ENCODE assay signal across 8 cellular contexts in the genomic region with DNA sequence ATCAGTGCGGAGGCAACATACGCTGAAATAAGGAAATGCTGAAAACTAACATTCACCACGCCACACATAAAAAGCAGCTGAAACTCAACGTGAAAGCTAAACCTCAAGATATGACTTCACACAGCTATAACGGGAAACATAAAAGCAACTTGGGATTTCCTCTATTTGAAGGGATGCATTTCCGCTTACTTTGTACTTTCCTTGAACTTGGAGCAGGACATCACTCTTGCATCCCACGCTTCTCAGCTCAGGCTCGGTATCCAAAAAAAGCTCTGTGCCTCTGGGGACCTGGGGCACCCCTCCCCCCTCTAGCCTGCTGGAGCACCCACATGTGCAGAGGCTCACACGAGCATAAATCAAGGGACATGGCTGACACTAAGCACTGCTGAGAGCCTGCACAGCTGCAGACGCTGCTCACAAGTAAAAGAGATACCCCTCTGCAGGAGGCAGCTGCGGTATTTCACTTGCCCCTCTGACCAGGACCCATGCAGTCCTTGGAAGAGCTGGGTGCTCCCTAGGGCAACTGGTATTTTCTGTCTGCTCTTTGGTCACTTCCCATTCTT. TPM values are rescaled to one million over a fixed set of nuclear protein-coding genes. Genes with fewer than 3 reads are reported as not detected.
A peak's percentile ranks its signal among the peaks of the same experiment; 100 is the strongest.
DNase-seq lines count a peak whose midpoint lies in the region; ATAC-seq, FAIRE-seq and TF ChIP-seq lines count a peak whose summit lies in the region.

No MANE protein-coding gene starts in this region.

- H4K5ac ChIP-seq in H1 (ENCODE audit: insufficient read length, low read depth, low read length): no peak overlapping the region

- DNase-seq in KBM-7: peak; percentile 64
- DNase-seq in H1 (ENCODE audit: low read depth in 1 of 2, low spot score in 2 of 2): no peak
- peak; percentile 66 for DNase-seq in retina
- DNase-seq in activated CD8-positive, alpha-beta memory T cell treated with anti-CD3 and anti-CD28 coated beads, Interleukin-2, amount 50 U/mL, for 4 hours: no peak
- no peak for DNase-seq in G401 (ENCODE audit: low spot score)
- no peak for DNase-seq in GM03348 (ENCODE audit: low spot score)

- POLR2A ChIA-PET in H1 (lab: Charles Lee; ENCODE audit: partially characterized antibody): no interaction called here

- no peak for TF ChIP-seq CTCF in H1 (IDR thresholded peaks at IDR 0.05; ENCODE audit: control extremely low read depth in 1 of 3, insufficient read depth in 1 of 3, low read depth in 1 of 3, low read length in 3 of 3)

- no peak overlapping the region for H3K14ac ChIP-seq in H1 (ENCODE audit: insufficient read length)

- H2AFZ ChIP-seq in H1 (ENCODE audit: low read length): no peak overlapping the region

- no peaks in the 10 kb centered on the region for H3K27me3 ChIP-seq in H1 (replicated peaks in 1 of 4; ENCODE audit: control insufficient read depth in 3 of 4, extremely low read depth in 1 of 4, insufficient read depth in 3 of 4, low read length in 3 of 4)

- in situ Hi-C loops in KBM-7 (cut with MboI; ENCODE audit: low pct_unique_long_range_greater_than_20kb, low sequenced_read_pairs) (no loop called here), G401 (cut with HindIII; ENCODE audit: low sequenced_read_pairs) (no loop called here)

- no peak overlapping the region for H2BK5ac ChIP-seq in H1 (ENCODE audit: low read depth, low read length)

- no peak overlapping the region for H2BK15ac ChIP-seq in H1 (ENCODE audit: low read length)

- WGBS in H1 (ENCODE audit: extremely low coverage in 1 of 2, insufficient coverage in 1 of 2, insufficient read length in 1 of 2, insufficient replicate concordance in 2 of 2, low coverage in 1 of 2, low lambda C conversion rate in 2 of 2, missing lambda C conversion rate in 1 of 2), 2 experiments: 69% methylated on average over 11 of the region's 11 CpGs; no CpG with 5 or more reads in 1 of the 2 experiments

- FAIRE-seq in H1 (lab: Jason Lieb, UNC): peak; percentile 55

- no peak for TF ChIP-seq EP300 in H1 (IDR thresholded peaks at IDR 0.05; ENCODE audit: borderline replicate concordance in 1 of 2, low read depth in 2 of 2, low read length in 2 of 2)

- H2AK5ac ChIP-seq in H1 (ENCODE audit: low read depth, low read length): no peak overlapping the region

- H3K79me2 ChIP-seq in H1 (ENCODE audit: control insufficient read depth in 1 of 2, insufficient read depth in 2 of 2, low read length in 2 of 2): peaks cover 8 to 85% of the 10 kb centered on the region in 2 experiments

- no peak overlapping the region for H2BK120ac ChIP-seq in H1 (replicated peaks; ENCODE audit: low read depth, low read length)

- CTCF ChIA-PET in H1 (lab: Charles Lee; ENCODE audit: partially characterized antibody): interaction anchor here (1.1 kb wide), 1 partner anchor 11 kb away, joined by 4 read pairs; no protein-coding TSS in a partner anchor

- no peak overlapping the region for H3K9ac ChIP-seq in H1 (replicated peaks in 1 of 4; ENCODE audit: extremely low read depth in 1 of 4, low read depth in 3 of 4, low read length in 3 of 4)

- no peaks in the 10 kb centered on the region for H3K23me2 ChIP-seq in H1 (ENCODE audit: low read depth, low read length)

- H3K4me2 ChIP-seq in H1 (ENCODE audit: insufficient read depth in 1 of 2, low read depth in 2 of 2, low read length in 2 of 2): peak overlapping the region in 1 of 2 experiments; percentile 6; a peak in 1 of 4 replicates

- peaks cover 7 to 16% (median 13%) of the 10 kb centered on the region in 4 experiments for H3K4me1 ChIP-seq in H1 (replicated peaks in 1 of 4; ENCODE audit: control insufficient read depth in 3 of 4, insufficient read depth in 4 of 4, low read length in 3 of 4)

- peaks cover 6% of the 10 kb centered on the region for H3K79me1 ChIP-seq in H1 (ENCODE audit: low read depth, low read length)

- H3K56ac ChIP-seq in H1 (replicated peaks; ENCODE audit: insufficient read length, low read depth, low read length): no peak overlapping the region

- H2BK12ac ChIP-seq in H1 (ENCODE audit: low read depth, low read length): no peak overlapping the region

- H3K9me3 ChIP-seq in H1 (ENCODE audit: insufficient read depth in 2 of 2, low read depth in 1 of 2, low read length in 1 of 2): no peaks in the 10 kb centered on the region

- no peak overlapping the region for H3K4me3 ChIP-seq in H1 (ENCODE audit: extremely low read depth in 1 of 4, insufficient read depth in 2 of 4, low read depth in 3 of 4, low read length in 4 of 4)

- no peak for TF ChIP-seq POLR2A in H1 (IDR thresholded peaks at IDR 0.05; ENCODE audit: control extremely low read depth in 1 of 2, low read depth in 2 of 2, low read length in 2 of 2)

- TF ChIP-seq RAD21 in H1 (IDR thresholded peaks at IDR 0.05 in 1 of 2, conservative IDR thresholded peaks at IDR 0.05 in 1 of 2; ENCODE audit: low read depth in 2 of 2, low read length in 2 of 2): no peak

- ATAC-seq in GM18502 (IDR thresholded peaks at IDR 0.05; ENCODE audit: poor library complexity, unreplicated experiment): peak; percentile 64
- ATAC-seq in GM21576 (IDR thresholded peaks at IDR 0.05; ENCODE audit: unreplicated experiment): peak; percentile 86

- no peak overlapping the region for H3K4ac ChIP-seq in H1 (replicated peaks; ENCODE audit: insufficient read length, low read depth, low read length)

- H2BK20ac ChIP-seq in H1 (ENCODE audit: low read length): no peak overlapping the region

- no peak overlapping the region for H4K91ac ChIP-seq in H1 (replicated peaks; ENCODE audit: insufficient read length, low read length)

- no peak overlapping the region for H3K27ac ChIP-seq in H1 (ENCODE audit: low read depth, low read length)

- H4K8ac ChIP-seq in H1 (ENCODE audit: extremely low read depth, insufficient read depth, low read length): no peak overlapping the region

- peaks cover 4 to 10% of the 10 kb centered on the region in 2 experiments for H4K20me1 ChIP-seq in H1 (replicated peaks in 1 of 2; ENCODE audit: control insufficient read depth in 1 of 2, insufficient read depth in 2 of 2, low read length in 2 of 2)

- H3K36me3 ChIP-seq in H1 (ENCODE audit: control insufficient read depth in 2 of 4, insufficient read depth in 4 of 4, low read length in 3 of 4): no peaks in the 10 kb centered on the region

- H3K23ac ChIP-seq in H1 (ENCODE audit: insufficient read length): no peak overlapping the region

- no peak overlapping the region for H3K18ac ChIP-seq in H1 (ENCODE audit: extremely low read depth, low read length)

TF ChIP-seq in H1, 55 proteins besides CTCF, POLR2A, EP300 and RAD21:
- TF ChIP-seq FOSL1 (IDR thresholded peaks at IDR 0.05; ENCODE audit: insufficient read depth, low read depth, low read length) (no peak), SP1 (IDR thresholded peaks at IDR 0.05; ENCODE audit: low read depth, low read length) (no peak), SIX5 (IDR thresholded peaks at IDR 0.05; ENCODE audit: low read depth, low read length) (no peak), POU5F1 (IDR thresholded peaks at IDR 0.05; ENCODE audit: low read depth, low read length) (no peak), KDM4A (IDR thresholded peaks at IDR 0.05; ENCODE audit: low read depth, low read length, severe bottlenecking) (no peak), SAP30 (IDR thresholded peaks at IDR 0.05; ENCODE audit: insufficient read depth, insufficient replicate concordance, low read length) (no peak), HDAC2 (IDR thresholded peaks at IDR 0.05; ENCODE audit: borderline replicate concordance in 1 of 2, low read depth in 2 of 2, low read length in 2 of 2) (no peak), EGR1 (IDR thresholded peaks at IDR 0.05; ENCODE audit: borderline replicate concordance, low read depth, low read length) (no peak), POLR2AphosphoS5 (IDR thresholded peaks at IDR 0.05; ENCODE audit: low read depth, low read length) (no peak), JUND (IDR thresholded peaks at IDR 0.05; ENCODE audit: low read length) (no peak), ZNF274 (IDR thresholded peaks at IDR 0.05; ENCODE audit: borderline replicate concordance, extremely low read depth, low read length) (no peak), RFX5 (IDR thresholded peaks at IDR 0.05; ENCODE audit: borderline replicate concordance, low read depth, low read length) (no peak), CBX5 (IDR thresholded peaks at IDR 0.05; ENCODE audit: low read depth, low read length) (no peak), CHD1 (IDR thresholded peaks at IDR 0.05; ENCODE audit: low read depth, low read length) (no peak), RXRA (IDR thresholded peaks at IDR 0.05; ENCODE audit: insufficient read depth, low read depth, low read length) (no peak), NANOG (IDR thresholded peaks at IDR 0.05; ENCODE audit: insufficient read depth, low read depth, low read length, poor library complexity, severe bottlenecking) (no peak), GTF2F1 (IDR thresholded peaks at IDR 0.05; ENCODE audit: borderline replicate concordance, low read depth, low read length) (no peak), GABPA (IDR thresholded peaks at IDR 0.05; ENCODE audit: borderline replicate concordance, insufficient read depth, low read length) (no peak)
- TF ChIP-seq, protein P1, sequence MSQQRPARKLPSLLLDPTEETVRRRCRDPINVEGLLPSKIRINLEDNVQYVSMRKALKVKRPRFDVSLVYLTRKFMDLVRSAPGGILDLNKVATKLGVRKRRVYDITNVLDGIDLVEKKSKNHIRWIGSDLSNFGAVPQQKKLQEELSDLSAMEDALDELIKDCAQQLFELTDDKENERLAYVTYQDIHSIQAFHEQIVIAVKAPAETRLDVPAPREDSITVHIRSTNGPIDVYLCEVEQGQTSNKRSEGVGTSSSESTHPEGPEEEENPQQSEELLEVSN (IDR thresholded peaks at IDR 0.05): no peak
- TF ChIP-seq, protein P2, sequence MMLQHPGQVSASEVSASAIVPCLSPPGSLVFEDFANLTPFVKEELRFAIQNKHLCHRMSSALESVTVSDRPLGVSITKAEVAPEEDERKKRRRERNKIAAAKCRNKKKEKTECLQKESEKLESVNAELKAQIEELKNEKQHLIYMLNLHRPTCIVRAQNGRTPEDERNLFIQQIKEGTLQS (IDR thresholded peaks at IDR 0.05; ENCODE audit: insufficient read depth, low read depth, low read length): no peak

RNA-seq across cellular contexts. Expression of a gene that starts 34.2 kb away (rescaled TPM):
- 47.9 and 49.1 TPM in 2 replicates for total RNA-seq in H1 (2021; fragmentation: NEBNext Ultra II Directional; extraction: Animal tissue kit (Norgen Biotek cat#: 25700))
- polyA plus RNA-seq in H1 (2011; rRNA removed): 14.3 and 19.7 TPM in 2 replicates
- 27.5 TPM for polyA plus RNA-seq in H1 (2011; cell fraction: cytosol; rRNA removed)
- polyA plus RNA-seq in H1 (2011; cell fraction: nucleus; rRNA removed): 25.6 TPM
- 32.4 to 53.5 TPM (median 36.9 TPM) in 4 replicates for polyA plus RNA-seq in H1 (2012, experiment 1 of 2)
- polyA plus RNA-seq in H1 (2012, experiment 2 of 2): 3.6 TPM
- polyA plus RNA-seq in H1 (2013, experiment 1 of 2): 38.8 TPM
- 39.8 TPM for polyA plus RNA-seq in H1 (2013, experiment 2 of 2)
- polyA minus RNA-seq in H1 (2011; rRNA and poly(A)+ RNA removed): 74.4 and 97.7 TPM in 2 replicates
- 31.5 TPM for polyA minus RNA-seq in H1 (2011; cell fraction: cytosol; rRNA and poly(A)+ RNA removed)
- polyA minus RNA-seq in H1 (2011; cell fraction: nucleus; rRNA and poly(A)+ RNA removed): 93.5 TPM
- 55.1 and 61.9 TPM in 2 replicates for total RNA-seq in G401 (2014; rRNA removed; shearing (Covaris generic))

Comparison
In these comparisons a context has a peak if more than half of its experiments do, and no peak if none do; other contexts are left out.
1. DNase-seq: peak in KBM-7 (single experiment) and retina (single experiment); none in H1 (0 of 2), activated CD8-positive, alpha-beta memory T cell treated with anti-CD3 and anti-CD28 coated beads, Interleukin-2, amount 50 U/mL, for 4 hours (single experiment), G401 (single experiment) and GM03348 (single experiment).